Comparison of ENCODE assay signal across 25 cellular contexts in the genomic region with DNA sequence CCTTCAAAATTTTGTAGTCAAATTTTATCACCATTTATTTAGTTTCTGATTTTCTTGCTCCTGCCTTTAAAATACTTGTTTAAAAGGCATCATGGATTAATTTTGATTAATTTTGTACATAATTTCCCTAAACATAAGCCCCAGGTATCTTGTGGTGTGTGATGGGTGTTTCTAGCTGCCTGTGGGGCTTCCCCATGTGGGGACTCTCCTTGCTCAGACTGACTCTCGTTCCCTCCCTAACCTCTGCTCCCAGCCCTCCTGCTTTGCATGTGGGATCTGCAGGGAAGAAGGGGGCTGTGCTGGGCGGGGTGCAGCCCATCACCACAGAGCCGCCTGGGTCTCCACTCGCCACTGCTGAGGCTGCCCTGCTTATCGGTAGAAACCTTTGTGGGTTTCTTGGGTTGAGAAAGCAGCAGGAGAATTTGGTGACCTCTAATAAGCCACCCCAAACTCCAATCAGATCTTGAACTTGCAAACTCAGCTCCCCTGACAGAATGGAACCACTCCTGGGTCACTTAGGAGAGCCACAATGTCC.
"Had no signal": no experiment of that assay in that cellular context is flagged by ENCODE, and none has a peak within 500 bp of the region (broad histone marks: within the 10 kb centered on the region; RNA-seq: fewer than 3 reads in every experiment).

No MANE protein-coding gene starts in this region.

- H3K4me1 ChIP-seq: breast epithelium, SJSA1 had no signal

- H3K9me3 ChIP-seq: breast epithelium, SJSA1 had no signal

- H3K27ac ChIP-seq: breast epithelium, SJSA1 had no signal

- ATAC-seq: activated CD8-positive, alpha-beta memory T cell treated with anti-CD3 and anti-CD28 coated beads, Interleukin-2, amount 10 ng/mL, durations not matched to agents 7 days and 5 days; PC-3; WTC11 had no signal

- H3K4me3 ChIP-seq: breast epithelium, SJSA1 had no signal

- H3K36me3 Mint-ChIP-seq: activated CD8-positive, alpha-beta memory T cell treated with anti-CD3 and anti-CD28 coated beads, Interleukin-2, amount 10 ng/mL, durations not matched to agents 7 days and 5 days; WTC11 had no signal

- H3K9me3 Mint-ChIP-seq: activated naive CD4-positive, alpha-beta T cell treated with anti-CD3 and anti-CD28 coated beads, Interleukin-2, amount 50 U/mL, for 24 hours; activated T-cell treated with anti-CD3 and anti-CD28 coated beads, Interleukin-2, amount 50 U/mL, for 24 hours; activated T-helper 1 cell treated with anti-CD3 and anti-CD28 coated beads, Interleukin-12 subunit alpha, Interleukin-12 subunit beta, Interleukin-2, Interleukin-4 antibody, amounts not matched to agents 30 ng/mL and 10 ng/mL and 1 ng/mL, durations not matched to agents 14 hours and 24 hours and 36 hours; T-helper 1 cell treated with Interleukin-12 subunit alpha and Interleukin-12 subunit beta and Interleukin-4 antibody, amounts not matched to agents 30 μg/mL and 1 μg/mL, for 36 hours; WTC11 had no signal

- DNase-seq: activated CD4-positive, alpha-beta T cell treated with anti-CD3 and anti-CD28 coated beads for 48 hours; activated CD4-positive, alpha-beta T cell treated with anti-CD3 and anti-CD28 coated beads, Interleukin-2, amount 50 U/mL, for 48 hours; activated CD4-positive, CD25-positive, alpha-beta regulatory T cell treated with anti-CD3 and anti-CD28 coated beads, Interleukin-2, amount 50 U/mL, for 72 hours; activated CD8-positive, alpha-beta memory T cell treated with anti-CD3 and anti-CD28 coated beads, Interleukin-2, amount 10 ng/mL, durations not matched to agents 7 days and 5 days; activated effector memory CD4-positive, alpha-beta T cell treated with Interleukin-2 at 50 U/mL for 16 hours; activated naive CD4-positive, alpha-beta T cell; activated T-cell treated with anti-CD3 and anti-CD28 coated beads, Interleukin-2, amount 50 U/mL, for 24 hours; aorta; caudate nucleus; NCI-H1092; NCI-H1417; NCI-H1930; NCI-H2171 treated with DMSO at 0.1 percent for 48 hours; NCI-H226; NCI-H69; PC-3; SHP77; T-helper 9 cell had no signal

- H3K36me3 ChIP-seq: breast epithelium, SJSA1 had no signal

- H3K4me1 Mint-ChIP-seq: activated naive CD4-positive, alpha-beta T cell treated with anti-CD3 and anti-CD28 coated beads, Interleukin-2, amount 50 U/mL, for 24 hours had no signal

- H3K27ac Mint-ChIP-seq: activated CD8-positive, alpha-beta memory T cell treated with anti-CD3 and anti-CD28 coated beads, Interleukin-2, amount 10 ng/mL, durations not matched to agents 7 days and 5 days; activated naive CD4-positive, alpha-beta T cell treated with anti-CD3 and anti-CD28 coated beads, Interleukin-2, amount 50 U/mL, for 24 hours; activated T-cell treated with anti-CD3 and anti-CD28 coated beads, Interleukin-2, amount 50 U/mL, for 24 hours; activated T-helper 1 cell treated with anti-CD3 and anti-CD28 coated beads, Interleukin-12 subunit alpha, Interleukin-12 subunit beta, Interleukin-2, Interleukin-4 antibody, amounts not matched to agents 30 ng/mL and 10 ng/mL and 1 ng/mL, durations not matched to agents 14 hours and 24 hours and 36 hours; T-helper 1 cell treated with Interleukin-12 subunit alpha and Interleukin-12 subunit beta and Interleukin-4 antibody, amounts not matched to agents 30 μg/mL and 1 μg/mL, for 36 hours; WTC11 had no signal

- H3K4me3 Mint-ChIP-seq: activated CD8-positive, alpha-beta memory T cell treated with anti-CD3 and anti-CD28 coated beads, Interleukin-2, amount 10 ng/mL, durations not matched to agents 7 days and 5 days; activated naive CD4-positive, alpha-beta T cell treated with anti-CD3 and anti-CD28 coated beads, Interleukin-2, amount 50 U/mL, for 24 hours; activated T-cell treated with anti-CD3 and anti-CD28 coated beads, Interleukin-2, amount 50 U/mL, for 24 hours; activated T-helper 1 cell treated with anti-CD3 and anti-CD28 coated beads, Interleukin-12 subunit alpha, Interleukin-12 subunit beta, Interleukin-2, Interleukin-4 antibody, amounts not matched to agents 30 ng/mL and 10 ng/mL and 1 ng/mL, durations not matched to agents 14 hours and 24 hours and 36 hours; T-helper 1 cell treated with Interleukin-12 subunit alpha and Interleukin-12 subunit beta and Interleukin-4 antibody, amounts not matched to agents 30 μg/mL and 1 μg/mL, for 36 hours; WTC11 had no signal

- H3K27me3 ChIP-seq: breast epithelium, SJSA1 had no signal

- FAIRE-seq: RCC 7860 had no signal
